In genomic region chr22:37822079-37822833, GRCh38 we compare ENCODE assay signal across 2 cellular contexts.
TF ChIP-seq lines count a peak whose summit lies in the region.

No MANE protein-coding gene starts in this region.

TF ChIP-seq in IMR-90, 13 proteins besides CTCF, POLR2A, EP300 and RAD21:
- no peak for TF ChIP-seq BHLHE40 (IDR thresholded peaks at IDR 0.05; ENCODE audit: low read depth, low read length)
- no peak for TF ChIP-seq ELK1 (IDR thresholded peaks at IDR 0.05; ENCODE audit: borderline replicate concordance, low read depth, low read length)
- no peak for TF ChIP-seq MAZ (IDR thresholded peaks at IDR 0.05; ENCODE audit: borderline replicate concordance, low read depth, low read length)
- no peak for TF ChIP-seq RCOR1 (IDR thresholded peaks at IDR 0.05; ENCODE audit: insufficient replicate concordance, low read length)
- no peak for TF ChIP-seq RFX5 (IDR thresholded peaks at IDR 0.05; ENCODE audit: low read depth, low read length)
- TF ChIP-seq CEBPB (IDR thresholded peaks at IDR 0.05; ENCODE audit: low read depth, low read length): no peak
- TF ChIP-seq MAFK (IDR thresholded peaks at IDR 0.05; ENCODE audit: low read depth, low read length): no peak

TF ChIP-seq in H1, 55 proteins besides CTCF, POLR2A, EP300 and RAD21:
- TF ChIP-seq JUN (IDR thresholded peaks at IDR 0.05; ENCODE audit: low read depth, low read length) (no peak), YY1 (IDR thresholded peaks at IDR 0.05; ENCODE audit: low read depth, low read length) (0 out of 2 replicates have a peak, but pooled peaks have one; percentile 28), BCL11A (IDR thresholded peaks at IDR 0.05; ENCODE audit: low read depth in 2 of 2, low read length in 2 of 2) (no peak), TAF1 (IDR thresholded peaks at IDR 0.05; ENCODE audit: low read depth, low read length) (0 out of 2 replicates have a peak, but pooled peaks have one; percentile 52), SP1 (IDR thresholded peaks at IDR 0.05; ENCODE audit: low read depth, low read length) (peak; percentile 63; the same call in 1 of the 2 replicates), EGR1 (IDR thresholded peaks at IDR 0.05; ENCODE audit: borderline replicate concordance, low read depth, low read length) (peak; percentile 73), CEBPB (IDR thresholded peaks at IDR 0.05; ENCODE audit: low read depth, low read length) (no peak), TBP (IDR thresholded peaks at IDR 0.05; ENCODE audit: low read depth, low read length) (peak; percentile 16; the same call in 1 of the 2 replicates), MAX (IDR thresholded peaks at IDR 0.05) (peak; percentile 21; the same call in 1 of the 2 replicates), CTBP2 (IDR thresholded peaks at IDR 0.05; ENCODE audit: borderline replicate concordance, insufficient read depth, insufficient read length, low read length) (peak; percentile 92), TCF12 (IDR thresholded peaks at IDR 0.05; ENCODE audit: low read depth, low read length) (0 out of 2 replicates have a peak, but pooled peaks have one; percentile 29)
